ENCODE assay signal across 15 cellular contexts in genomic region chr17:66712453-66712852, GRCh38.
DNase-seq lines count a peak whose midpoint lies in the region; ATAC-seq and TF ChIP-seq lines count a peak whose summit lies in the region.
"Had no signal": no experiment of that assay in that cellular context is flagged by ENCODE, and none has a peak within 500 bp of the region (broad histone marks: within the 10 kb centered on the region; RNA-seq: fewer than 3 reads in every experiment).

No MANE protein-coding gene starts in this region.

- RAD21 ChIA-PET in HCT116 (lab: Charles Lee; ENCODE audit: low non-redundant PET in 1 of 2, low total read pairs in 2 of 2, uncharacterized antibody in 2 of 2, unreplicated experiment in 2 of 2) = no interaction called here

- H2AFZ ChIP-seq in HCT116 (ENCODE audit: low read depth, low read length, poor library complexity, severe bottlenecking) = no peak overlapping the region
- H2AFZ ChIP-seq: PC-9 had no signal

- H3K4me3 Mint-ChIP-seq in CD8-positive, alpha-beta T cell = no peak overlapping the region
- H3K4me3 Mint-ChIP-seq in brain = no peak overlapping the region
- H3K4me3 Mint-ChIP-seq in natural killer cell treated with Interleukin-12 subunit alpha and Interleukin-12 subunit beta and Interleukin-15 and Interleukin-18, amount 100 ng/mL, for 72 hours = peak overlapping the region; percentile 52
- H3K4me3 Mint-ChIP-seq: activated naive CD4-positive, alpha-beta T cell treated with anti-CD3 and anti-CD28 coated beads, Interleukin-2, amount 50 U/mL, for 24 hours; T-cell had no signal

- TF ChIP-seq POLR2A in HCT116 (IDR thresholded peaks at IDR 0.05; ENCODE audit: borderline replicate concordance, extremely low read depth, insufficient read depth, insufficient read length) = no peak

- peaks cover 35% of the 10 kb centered on the region for H3K36me3 Mint-ChIP-seq in CD8-positive, alpha-beta T cell
- H3K36me3 Mint-ChIP-seq in brain = no peaks in the 10 kb centered on the region
- H3K36me3 Mint-ChIP-seq in natural killer cell treated with Interleukin-12 subunit alpha and Interleukin-12 subunit beta and Interleukin-15 and Interleukin-18, amount 100 ng/mL, for 72 hours = no peaks in the 10 kb centered on the region
- H3K36me3 Mint-ChIP-seq: activated naive CD4-positive, alpha-beta T cell treated with anti-CD3 and anti-CD28 coated beads, Interleukin-2, amount 50 U/mL, for 24 hours had no signal

- H3K27me3 ChIP-seq in CD8-positive, alpha-beta T cell (ENCODE audit: insufficient read depth, low read length) = no peaks in the 10 kb centered on the region
- no peaks in the 10 kb centered on the region for H3K27me3 ChIP-seq in HCT116 (ENCODE audit: insufficient read depth, low read length)

- no peaks in the 10 kb centered on the region for H3K9me3 Mint-ChIP-seq in CD8-positive, alpha-beta T cell
- peaks cover 0 to 6% (median 0%) of the 10 kb centered on the region in 5 experiments for H3K9me3 Mint-ChIP-seq in brain
- no peaks in the 10 kb centered on the region for H3K9me3 Mint-ChIP-seq in natural killer cell treated with Interleukin-12 subunit alpha and Interleukin-12 subunit beta and Interleukin-15 and Interleukin-18, amount 100 ng/mL, for 72 hours
- H3K9me3 Mint-ChIP-seq: activated naive CD4-positive, alpha-beta T cell treated with anti-CD3 and anti-CD28 coated beads, Interleukin-2, amount 50 U/mL, for 24 hours; T-cell had no signal

- no peak for ATAC-seq in CD8-positive, alpha-beta T cell
- ATAC-seq in HCT116 = peak; percentile 49; the same call in 1 of the 2 replicates
- ATAC-seq in natural killer cell treated with Interleukin-12 subunit alpha and Interleukin-12 subunit beta and Interleukin-15 and Interleukin-18, amount 100 ng/mL, for 72 hours = no peak
- ATAC-seq: T-cell had no signal

- H3K9ac ChIP-seq in HCT116 (ENCODE audit: low read length) = no peak overlapping the region

- in situ Hi-C loops in GM13977 (cut with MboI; ENCODE audit: low pct_unique_long_range_greater_than_20kb, low sequenced_read_pairs, unreplicated experiment) = loop anchor here (10.0 kb wide), 1 partner anchor 192 kb away; no protein-coding TSS in a partner anchor

- peak in 1 of 7 experiments; percentile 44 for DNase-seq in CD8-positive, alpha-beta T cell
- DNase-seq in HCT116 (ENCODE audit: low read depth, low spot score) (no peak), GM13977 (ENCODE audit: low spot score) (no peak), HT-29 (ENCODE audit: low spot score) (no peak), NCI-H748 (lab: John Stamatoyannopoulos, UW; ENCODE audit: unreplicated experiment) (no peak), NCI-H1417 treated with DMSO at 0.1 percent for 48 hours (lab: John Stamatoyannopoulos, UW) (no peak)
- no peak for DNase-seq in natural killer cell treated with Interleukin-12 subunit alpha and Interleukin-12 subunit beta and Interleukin-15 and Interleukin-18, amount 100 ng/mL, for 72 hours (ENCODE audit: low spot score)
- DNase-seq: C1 segment of cervical spinal cord; GDM1; stimulated activated CD4-positive, alpha-beta T cell treated with anti-CD3 and anti-CD28 coated beads, Interleukin-4, amount 100 ng/mL, for 1 hour; stimulated activated naive CD4-positive, alpha-beta T cell; T-cell had no signal

- intact Hi-C loops in CD8-positive, alpha-beta T cell (cut with DNase I, micrococcal nuclease) = loop anchor here in 1 of 2 experiments (10.0 kb wide), 1 partner anchor 372 kb away; no protein-coding TSS in a partner anchor
- intact Hi-C loops in HCT116 (cut with micrococcal nuclease) = loop anchor here (10.0 kb wide), 1 partner anchor 652 kb away; the partner anchor contains the start of gene PSMD12

- no peak overlapping the region for H3K27ac ChIP-seq in CD8-positive, alpha-beta T cell (ENCODE audit: low read depth, low read length)
- H3K27ac ChIP-seq in HCT116 (ENCODE audit: low read depth, low read length) = peak overlapping the region; percentile 8; the same call in 1 of the 2 replicates
- H3K27ac ChIP-seq: PC-9 had no signal

- H3K27me3 Mint-ChIP-seq in CD8-positive, alpha-beta T cell (ENCODE audit: low read depth) = no peaks in the 10 kb centered on the region
- peaks cover 5% of the 10 kb centered on the region for H3K27me3 Mint-ChIP-seq in brain
- H3K27me3 Mint-ChIP-seq in natural killer cell treated with Interleukin-12 subunit alpha and Interleukin-12 subunit beta and Interleukin-15 and Interleukin-18, amount 100 ng/mL, for 72 hours = no peaks in the 10 kb centered on the region
- H3K27me3 Mint-ChIP-seq: activated naive CD4-positive, alpha-beta T cell treated with anti-CD3 and anti-CD28 coated beads, Interleukin-2, amount 50 U/mL, for 24 hours; T-cell had no signal

- no peaks in the 10 kb centered on the region for H3K36me3 ChIP-seq in CD8-positive, alpha-beta T cell (ENCODE audit: insufficient read depth, low read length)
- H3K36me3 ChIP-seq in HCT116 (ENCODE audit: control insufficient read depth in 1 of 2, insufficient read depth in 2 of 2, low read length in 2 of 2) = no peaks in the 10 kb centered on the region

- no peaks in the 10 kb centered on the region for H4K20me1 ChIP-seq in HCT116 (ENCODE audit: insufficient read depth)

- TF ChIP-seq CTCF in CD8-positive, alpha-beta T cell (IDR thresholded peaks at IDR 0.05) = no peak
- TF ChIP-seq CTCF in HCT116 (IDR thresholded peaks at IDR 0.05 in 2 of 3, conservative IDR thresholded peaks at IDR 0.05 in 1 of 3; ENCODE audit: borderline replicate concordance in 1 of 3, insufficient read depth in 1 of 3, low read depth in 2 of 3, low read length in 2 of 3) = peak in 1 of 3 experiments; percentile 13; a peak in 2 of 6 replicates
- TF ChIP-seq CTCF in brain (conservative IDR thresholded peaks at IDR 0.05) = no peak
- TF ChIP-seq CTCF in GM13977 (IDR thresholded peaks at IDR 0.05; ENCODE audit: extremely low read depth, insufficient read depth, missing control alignments) = no peak

- peak overlapping the region; percentile 55 for H3K27ac Mint-ChIP-seq in CD8-positive, alpha-beta T cell
- peak overlapping the region in 3 of 5 experiments; percentile 54 to 93 (median 75) for H3K27ac Mint-ChIP-seq in brain
- H3K27ac Mint-ChIP-seq in natural killer cell treated with Interleukin-12 subunit alpha and Interleukin-12 subunit beta and Interleukin-15 and Interleukin-18, amount 100 ng/mL, for 72 hours = peak overlapping the region; percentile 85 to 92
- H3K27ac Mint-ChIP-seq: activated naive CD4-positive, alpha-beta T cell treated with anti-CD3 and anti-CD28 coated beads, Interleukin-2, amount 50 U/mL, for 24 hours had no signal

- no peak overlapping the region for H3K4me3 ChIP-seq in CD8-positive, alpha-beta T cell (ENCODE audit: low read depth, low read length)
- no peak overlapping the region for H3K4me3 ChIP-seq in HCT116 (replicated peaks in 1 of 2; ENCODE audit: low read depth in 1 of 2, low read length in 2 of 2)
- H3K4me3 ChIP-seq: PC-9 had no signal

- CTCF ChIA-PET in CD8-positive, alpha-beta T cell (lab: Charles Lee) = no interaction called here
- CTCF ChIA-PET in HCT116 (lab: Charles Lee) = interaction anchor here (1.2 to 1.6 kb wide), 2 partner anchors 188 to 512 kb away, joined by 4 read pairs; no protein-coding TSS in a partner anchor

- no peak; the same call in none of the 2 replicates for TF ChIP-seq RAD21 in HCT116 (IDR thresholded peaks at IDR 0.05; ENCODE audit: low read depth)

- BruUV-seq in HCT116 (replicated peaks; lab: Mats Ljungman, UMichigan) = no TSS peak

- POLR2A ChIA-PET in CD8-positive, alpha-beta T cell (lab: Charles Lee) = interaction anchor here (0.9 kb wide), 1 partner anchor 26 kb away, joined by 3 read pairs; no protein-coding TSS in a partner anchor
- POLR2A ChIA-PET in HCT116 (lab: Charles Lee) = no interaction called here

- peaks cover 42% of the 10 kb centered on the region for H3K4me1 Mint-ChIP-seq in CD8-positive, alpha-beta T cell (ENCODE audit: low read depth)
- H3K4me1 Mint-ChIP-seq in brain = peaks cover 77% of the 10 kb centered on the region
- H3K4me1 Mint-ChIP-seq in natural killer cell treated with Interleukin-12 subunit alpha and Interleukin-12 subunit beta and Interleukin-15 and Interleukin-18, amount 100 ng/mL, for 72 hours (ENCODE audit: low read depth in 2 of 2) = peaks cover 52 to 54% of the 10 kb centered on the region in 2 donors

- H3K79me2 ChIP-seq in HCT116 (ENCODE audit: insufficient read depth, low read length) = no peaks in the 10 kb centered on the region

- no peaks in the 10 kb centered on the region for H3K9me3 ChIP-seq in CD8-positive, alpha-beta T cell (ENCODE audit: low read length)
- H3K9me3 ChIP-seq in HCT116 (ENCODE audit: control insufficient read depth in 1 of 2, insufficient read depth in 1 of 2, low read depth in 1 of 2, low read length in 2 of 2) = no peaks in the 10 kb centered on the region

- peaks cover 8% of the 10 kb centered on the region for H3K4me1 ChIP-seq in CD8-positive, alpha-beta T cell (ENCODE audit: insufficient read depth, low read length)
- peaks cover 13 to 15% of the 10 kb centered on the region in 2 experiments for H3K4me1 ChIP-seq in HCT116 (ENCODE audit: control insufficient read depth in 1 of 2, insufficient read depth in 2 of 2, low read length in 2 of 2)

- H3K9me2 ChIP-seq in HCT116 (ENCODE audit: insufficient read depth) = no peaks in the 10 kb centered on the region

- peak overlapping the region; percentile 4; the same call in 1 of the 2 replicates for H3K4me2 ChIP-seq in HCT116 (ENCODE audit: low read length)

TF ChIP-seq in HCT116, 20 proteins besides CTCF, POLR2A, EP300 and RAD21 (continues in another document):
- TF ChIP-seq ELF1 (IDR thresholded peaks at IDR 0.05; ENCODE audit: borderline replicate concordance, low read depth) (no peak), YY1 (IDR thresholded peaks at IDR 0.05; ENCODE audit: extremely low read depth, insufficient replicate concordance, low read depth, low read length) (no peak), JUND (IDR thresholded peaks at IDR 0.05) (no peak), EGR1 (IDR thresholded peaks at IDR 0.05; ENCODE audit: low read depth) (no peak), EZH2phosphoT487 (IDR thresholded peaks at IDR 0.05; ENCODE audit: borderline replicate concordance) (no peak), CEBPB (IDR thresholded peaks at IDR 0.05; ENCODE audit: low read depth) (no peak)
